Comparison of ENCODE assay signal across 8 cellular contexts in genomic region chr12:12839439-12839838, GRCh38. TPM values are rescaled to one million over a fixed set of nuclear protein-coding genes. Genes with fewer than 3 reads are reported as not detected.
A peak's percentile ranks its signal among the peaks of the same experiment; 100 is the strongest.
DNase-seq lines count a peak whose midpoint lies in the region; ATAC-seq, FAIRE-seq and TF ChIP-seq lines count a peak whose summit lies in the region.
"Not testable (repeated sequence)": the region's sequence is repeated elsewhere in the genome, so short reads cannot be mapped to it uniquely, and the experiment has no call there.

No MANE protein-coding gene starts in this region.

- peak overlapping the region in 3 of 4 donors; percentile 1 to 73 (median 65) for H3K4me3 Mint-ChIP-seq in CD4-positive, CD25-positive, alpha-beta regulatory T cell
- H3K4me3 Mint-ChIP-seq in HFFc6: 0 out of 2 replicates have a peak overlapping the region, but pooled peaks have one; percentile 4
- H3K4me3 Mint-ChIP-seq in activated T-cell treated with anti-CD3 and anti-CD28 coated beads, Interleukin-2, amount 50 U/mL, for 24 hours: not testable (repeated sequence)

- peaks cover 12 to 43% (median 26%) of the 10 kb centered on the region in 4 donors for H3K4me1 Mint-ChIP-seq in CD4-positive, CD25-positive, alpha-beta regulatory T cell
- peaks cover 79% of the 10 kb centered on the region for H3K4me1 Mint-ChIP-seq in HFFc6 (ENCODE audit: low read depth)
- peaks cover 33% of the 10 kb centered on the region for H3K4me1 Mint-ChIP-seq in activated T-cell treated with anti-CD3 and anti-CD28 coated beads, Interleukin-2, amount 50 U/mL, for 24 hours (ENCODE audit: low read depth)

- H3F3A ChIP-seq in SK-N-SH (replicated peaks; ENCODE audit: insufficient read depth): peaks cover 40% of the 10 kb centered on the region

- H3K4me1 ChIP-seq in CD4-positive, CD25-positive, alpha-beta regulatory T cell (ENCODE audit: control insufficient read depth, insufficient read depth, low read length, poor library complexity, severe bottlenecking): peaks cover 18% of the 10 kb centered on the region
- H3K4me1 ChIP-seq in SK-N-SH (ENCODE audit: control insufficient read depth in 1 of 2, insufficient read depth in 2 of 2, low read depth in 1 of 2, low read length in 1 of 2) (peaks cover 0 to 39% of the 10 kb centered on the region in 2 experiments; a peak in 3 of 4 replicates), adipocyte (ENCODE audit: control insufficient read depth, insufficient read depth, low read length) (peaks cover 39% of the 10 kb centered on the region), endothelial cell of umbilical vein (ENCODE audit: control insufficient read depth, extremely low read depth, insufficient read depth, low read length) (peaks cover 55% of the 10 kb centered on the region), mucosa of rectum (ENCODE audit: control insufficient read depth in 2 of 2, insufficient read depth in 2 of 2, low read length in 2 of 2) (peaks cover 20 to 41% of the 10 kb centered on the region in 2 donors)
- H3K4me1 ChIP-seq in small intestine (ENCODE audit: control insufficient read depth in 2 of 2, insufficient read depth in 1 of 2, low read depth in 1 of 2, low read length in 1 of 2): not testable (repeated sequence)

- dilution Hi-C loops in endothelial cell of umbilical vein (cut with MboI; ENCODE audit: extremely low pct_ligation_motif_present, low sequenced_read_pairs): loop anchor here (10.0 kb wide), 1 partner anchor 145 kb away; no protein-coding TSS in a partner anchor

- 84% methylated on average over 10 of the region's 10 CpGs for WGBS in SK-N-SH (ENCODE audit: low lambda C conversion rate)
- WGBS in small intestine, 3 donors: 76 to 88% (median 83%) methylated on average over 10 of the region's 10 CpGs

- not testable (repeated sequence) for ATAC-seq in CD4-positive, CD25-positive, alpha-beta regulatory T cell (ENCODE audit: low read depth in 2 of 2)

- not testable (repeated sequence) for H3K4me3 ChIP-seq in CD4-positive, CD25-positive, alpha-beta regulatory T cell (ENCODE audit: low read depth, low read length); SK-N-SH (ENCODE audit: low read depth in 2 of 2, low read length in 1 of 2); adipocyte (ENCODE audit: low read length); endothelial cell of umbilical vein (replicated peaks in 1 of 3; ENCODE audit: insufficient read depth in 1 of 3, low read depth in 1 of 3, low read length in 3 of 3); small intestine (ENCODE audit: low read depth in 1 of 2, low read length in 2 of 2)
- H3K4me3 ChIP-seq in mucosa of rectum (ENCODE audit: low read length in 2 of 2): peak overlapping the region in 1 of 2 donors; percentile 41

- intact Hi-C loops in endothelial cell of umbilical vein (cut with micrococcal nuclease): loop anchor here (5.0 kb wide), 1 partner anchor 393 kb away; no protein-coding TSS in a partner anchor

- not testable (repeated sequence) for H3K27me3 ChIP-seq in CD4-positive, CD25-positive, alpha-beta regulatory T cell (ENCODE audit: control insufficient read depth, insufficient read depth, low read length); SK-N-SH (ENCODE audit: insufficient read depth); adipocyte (replicated peaks; ENCODE audit: control insufficient read depth, insufficient read depth, low read length); endothelial cell of umbilical vein (ENCODE audit: control insufficient read depth in 2 of 2, insufficient read depth in 2 of 2, low read length in 2 of 2); mucosa of rectum (ENCODE audit: control insufficient read depth in 2 of 2, insufficient read depth in 2 of 2, low read length in 2 of 2); small intestine (ENCODE audit: control insufficient read depth in 2 of 2, insufficient read depth in 2 of 2, low read length in 2 of 2)

- not testable (repeated sequence) for H3K9me3 Mint-ChIP-seq in CD4-positive, CD25-positive, alpha-beta regulatory T cell; HFFc6; activated T-cell treated with anti-CD3 and anti-CD28 coated beads, Interleukin-2, amount 50 U/mL, for 24 hours

- TF ChIP-seq EP300 in SK-N-SH (IDR thresholded peaks at IDR 0.05; ENCODE audit: borderline replicate concordance in 1 of 2, low read depth in 1 of 2, low read length in 1 of 2): not testable (repeated sequence)

- not testable (repeated sequence) for H3K79me2 ChIP-seq in SK-N-SH (ENCODE audit: insufficient read depth); endothelial cell of umbilical vein (ENCODE audit: control insufficient read depth, insufficient read depth, low read length)

- H3K9ac ChIP-seq in SK-N-SH (0 out of 2 replicates have a peak overlapping the region, but pooled peaks have one; percentile 8), adipocyte (ENCODE audit: low read length) (peak overlapping the region; percentile 18), endothelial cell of umbilical vein (replicated peaks; ENCODE audit: extremely low read depth, insufficient read depth, low read length) (peak overlapping the region; percentile 38), mucosa of rectum (ENCODE audit: low read depth in 1 of 2, low read length in 2 of 2) (peak overlapping the region in 1 of 2 donors; percentile 60)

- peak overlapping the region; percentile 91 to 97 (median 92) for H3K27ac Mint-ChIP-seq in CD4-positive, CD25-positive, alpha-beta regulatory T cell
- H3K27ac Mint-ChIP-seq in HFFc6: peak overlapping the region; percentile 86
- H3K27ac Mint-ChIP-seq in activated T-cell treated with anti-CD3 and anti-CD28 coated beads, Interleukin-2, amount 50 U/mL, for 24 hours: peak overlapping the region; percentile 61

- TSS peak; percentile 80 for BruUV-seq in endothelial cell of umbilical vein (replicated peaks; lab: Mats Ljungman, UMichigan)

- not testable (repeated sequence) for H3K36me3 Mint-ChIP-seq in CD4-positive, CD25-positive, alpha-beta regulatory T cell
- H3K36me3 Mint-ChIP-seq in HFFc6 (ENCODE audit: low read depth): peaks cover 41% of the 10 kb centered on the region
- H3K36me3 Mint-ChIP-seq in activated T-cell treated with anti-CD3 and anti-CD28 coated beads, Interleukin-2, amount 50 U/mL, for 24 hours (ENCODE audit: low read depth): peaks cover 69% of the 10 kb centered on the region

- not testable (repeated sequence) for FAIRE-seq in endothelial cell of umbilical vein (lab: Jason Lieb, UNC); small intestine (lab: Jason Lieb, UNC)

- H4K20me1 ChIP-seq in SK-N-SH (ENCODE audit: insufficient read depth); endothelial cell of umbilical vein (replicated peaks; ENCODE audit: control insufficient read depth, extremely low read depth, insufficient read depth, low read length): not testable (repeated sequence)

- not testable (repeated sequence) for TF ChIP-seq POLR2A in endothelial cell of umbilical vein (IDR thresholded peaks at IDR 0.05; ENCODE audit: low read depth, low read length)

- not testable (repeated sequence) for TF ChIP-seq CTCF in HFFc6 (IDR thresholded peaks at IDR 0.05); SK-N-SH (IDR thresholded peaks at IDR 0.05); endothelial cell of umbilical vein (IDR thresholded peaks at IDR 0.05; ENCODE audit: extremely low read depth in 1 of 2, insufficient read depth in 1 of 2, low read depth in 1 of 2, low read length in 2 of 2)

- H3K9me2 ChIP-seq in SK-N-SH: not testable (repeated sequence)

- not testable (repeated sequence) for H3K36me3 ChIP-seq in CD4-positive, CD25-positive, alpha-beta regulatory T cell (ENCODE audit: control insufficient read depth, insufficient read depth, low read length); SK-N-SH (replicated peaks in 1 of 2; ENCODE audit: control insufficient read depth in 1 of 2, insufficient read depth in 2 of 2, low read length in 1 of 2); adipocyte (ENCODE audit: control insufficient read depth, insufficient read depth, low read length, severe bottlenecking); endothelial cell of umbilical vein (ENCODE audit: control insufficient read depth in 2 of 2, extremely low read depth in 1 of 2, insufficient read depth in 2 of 2, low read length in 2 of 2); mucosa of rectum (ENCODE audit: control insufficient read depth in 2 of 2, insufficient read depth in 2 of 2, low read length in 2 of 2); small intestine (ENCODE audit: control insufficient read depth in 2 of 2, insufficient read depth in 2 of 2, low read length in 2 of 2)

- POLR2A ChIA-PET in SK-N-SH (lab: Yijun Ruan, JAX); endothelial cell of umbilical vein (lab: Charles Lee): not testable (repeated sequence)

- not testable (repeated sequence) for H3K4me2 ChIP-seq in SK-N-SH
- H3K4me2 ChIP-seq in endothelial cell of umbilical vein (ENCODE audit: insufficient read depth, low read length): peak overlapping the region; percentile 45

- not testable (repeated sequence) for H3K27me3 Mint-ChIP-seq in CD4-positive, CD25-positive, alpha-beta regulatory T cell; HFFc6 (ENCODE audit: insufficient read depth); activated T-cell treated with anti-CD3 and anti-CD28 coated beads, Interleukin-2, amount 50 U/mL, for 24 hours

- CTCF ChIA-PET in SK-N-SH (lab: Yijun Ruan, JAX): not testable (repeated sequence)
- CTCF ChIA-PET in endothelial cell of umbilical vein (lab: Charles Lee): interaction anchor here (0.6 to 4.0 kb wide), 3 partner anchors 21 to 52 kb away, joined by 3 to 106 read pairs (median 40); partner anchors contain the start of gene GPRC5A

- H3K27ac ChIP-seq in CD4-positive, CD25-positive, alpha-beta regulatory T cell (ENCODE audit: insufficient read depth, low read length, poor library complexity, severe bottlenecking): not testable (repeated sequence)
- peak overlapping the region; percentile 4 to 76; a peak in 3 of 4 replicates for H3K27ac ChIP-seq in SK-N-SH (ENCODE audit: low read depth in 2 of 2, low read length in 1 of 2)
- H3K27ac ChIP-seq in endothelial cell of umbilical vein (ENCODE audit: insufficient read depth, low read depth, low read length): peak overlapping the region; percentile 91
- peak overlapping the region; percentile 36 to 56 for H3K27ac ChIP-seq in mucosa of rectum (ENCODE audit: low read depth in 2 of 2, low read length in 2 of 2)
- H3K27ac ChIP-seq in small intestine (ENCODE audit: low read depth in 1 of 2, low read length in 1 of 2): peak overlapping the region; percentile 41 to 62

- not testable (repeated sequence) for H2AFZ ChIP-seq in SK-N-SH (ENCODE audit: low read depth); endothelial cell of umbilical vein (ENCODE audit: low read depth, low read length)

- not testable (repeated sequence) for DNase-seq in CD4-positive, CD25-positive, alpha-beta regulatory T cell; HFFc6; SK-N-SH; activated T-cell treated with anti-CD3 and anti-CD28 coated beads, Interleukin-2, amount 50 U/mL, for 24 hours; adipocyte (ENCODE audit: low read depth); endothelial cell of umbilical vein (ENCODE audit: low read depth, low spot score); small intestine

- not testable (repeated sequence) for TF ChIP-seq RAD21 in SK-N-SH (IDR thresholded peaks at IDR 0.05; ENCODE audit: low read length)

- not testable (repeated sequence) for H3K9me1 ChIP-seq in endothelial cell of umbilical vein (replicated peaks; ENCODE audit: control insufficient read depth, extremely low read depth, insufficient read depth, low read length)

- H3K9me3 ChIP-seq in CD4-positive, CD25-positive, alpha-beta regulatory T cell (ENCODE audit: control insufficient read depth in 2 of 2, low read length in 2 of 2); SK-N-SH; adipocyte (ENCODE audit: control insufficient read depth, low read length); endothelial cell of umbilical vein (replicated peaks; ENCODE audit: control insufficient read depth, insufficient read depth, low read length); mucosa of rectum (ENCODE audit: control insufficient read depth in 2 of 2, low read length in 2 of 2); small intestine (ENCODE audit: control insufficient read depth, low read depth): not testable (repeated sequence)

RNA-seq across cellular contexts. Expression of gene DDX47, which starts 26.3 kb away (rescaled TPM):
- total RNA-seq in CD4-positive, CD25-positive, alpha-beta regulatory T cell: 117 TPM
- polyA plus RNA-seq in CD4-positive, CD25-positive, alpha-beta regulatory T cell: 10 to 100 TPM; 63.2 to 83.9 (median 72.0) TPM
- 10 to 100 TPM; 87.6 to 97.3 (median 94.2) TPM for total RNA-seq in HFFc6 (2021; fragmentation: NEBNext Ultra II Directional; extraction: Animal tissue kit (Norgen Biotek cat#: 25700))
- 68.4 and 90.9 TPM in 2 replicates for polyA plus RNA-seq in SK-N-SH (2012; rRNA removed)
- 85.1 and 94.5 TPM in 2 replicates for polyA plus RNA-seq in SK-N-SH (2012; cell fraction: cytosol; rRNA removed)
- 82.2 and 158 TPM in 2 replicates for polyA plus RNA-seq in SK-N-SH (2012; cell fraction: nucleus; rRNA removed)
- total RNA-seq in endothelial cell of umbilical vein: 74.6 and 75.2 TPM in 2 replicates
- polyA plus RNA-seq in endothelial cell of umbilical vein: 52.5 and 73.4 TPM in 2 replicates
- 71.1 and 74.7 TPM in 2 replicates for polyA plus RNA-seq in endothelial cell of umbilical vein (2011; cell fraction: cytosol; rRNA removed)
- polyA plus RNA-seq in endothelial cell of umbilical vein (2011; cell fraction: nucleus; rRNA removed): 190 and 261 TPM in 2 replicates
- 71.0 and 96.4 TPM in 2 replicates for polyA plus RNA-seq in endothelial cell of umbilical vein (2012)
- 51.8 and 75.8 TPM in 2 replicates for polyA minus RNA-seq in endothelial cell of umbilical vein
- polyA minus RNA-seq in endothelial cell of umbilical vein (2011; cell fraction: cytosol; rRNA and poly(A)+ RNA removed): 33.4 TPM
- polyA minus RNA-seq in endothelial cell of umbilical vein (2011; cell fraction: nucleus; rRNA and poly(A)+ RNA removed): 80.8 and 105 TPM in 2 replicates
- polyA plus RNA-seq in small intestine: 10 to 100 TPM; 25.5 to 33.6 (median 33.5) TPM

RNA-seq across cellular contexts. Expression of gene GPRC5A, which starts 51.9 kb away (rescaled TPM):
- total RNA-seq in CD4-positive, CD25-positive, alpha-beta regulatory T cell: 0.20 TPM
- polyA plus RNA-seq in CD4-positive, CD25-positive, alpha-beta regulatory T cell: not detected
- 100 to 1,000 TPM; 206 to 371 (median 280) TPM for total RNA-seq in HFFc6 (2021; fragmentation: NEBNext Ultra II Directional; extraction: Animal tissue kit (Norgen Biotek cat#: 25700))
- polyA plus RNA-seq in SK-N-SH (2012; rRNA removed) (12.7 and 16.1 TPM in 2 replicates), endothelial cell of umbilical vein (82.9 and 86.4 TPM in 2 replicates), small intestine (10 to 100 TPM; 13.2 to 28.6 (median 15.8) TPM)
- 8.0 and 9.6 TPM in 2 replicates for polyA plus RNA-seq in SK-N-SH (2012; cell fraction: cytosol; rRNA removed)
- polyA plus RNA-seq in SK-N-SH (2012; cell fraction: nucleus; rRNA removed): 8.2 and 12.0 TPM in 2 replicates
- 17.6 and 22.7 TPM in 2 replicates for total RNA-seq in endothelial cell of umbilical vein
- 51.2 and 52.4 TPM in 2 replicates for polyA plus RNA-seq in endothelial cell of umbilical vein (2011; cell fraction: cytosol; rRNA removed)
- polyA plus RNA-seq in endothelial cell of umbilical vein (2011; cell fraction: nucleus; rRNA removed): 49.8 and 59.1 TPM in 2 replicates
- 59.9 and 61.4 TPM in 2 replicates for polyA plus RNA-seq in endothelial cell of umbilical vein (2012)
- 231 and 240 TPM in 2 replicates for polyA minus RNA-seq in endothelial cell of umbilical vein
- polyA minus RNA-seq in endothelial cell of umbilical vein (2011; cell fraction: cytosol; rRNA and poly(A)+ RNA removed): 189 TPM
- 53.6 and 78.0 TPM in 2 replicates for polyA minus RNA-seq in endothelial cell of umbilical vein (2011; cell fraction: nucleus; rRNA and poly(A)+ RNA removed)

RNA-seq across cellular contexts. Expression of gene APOLD1, which starts 54.0 kb away (rescaled TPM):
- 3.9 TPM for total RNA-seq in CD4-positive, CD25-positive, alpha-beta regulatory T cell
- 1 to 10 TPM; 1.9 to 3.1 (median 2.7) TPM for polyA plus RNA-seq in CD4-positive, CD25-positive, alpha-beta regulatory T cell
- 1 to 10 TPM; 5.0 to 8.6 (median 6.6) TPM for total RNA-seq in HFFc6 (2021; fragmentation: NEBNext Ultra II Directional; extraction: Animal tissue kit (Norgen Biotek cat#: 25700))
- polyA plus RNA-seq in SK-N-SH (2012; rRNA removed) (1.6 and 1.7 TPM in 2 replicates), endothelial cell of umbilical vein (3.3 and 3.7 TPM in 2 replicates), small intestine (10 to 100 TPM in 1 of 3 donors, 1 to 10 TPM in 1, under 1 TPM in 1; 0.22 to 29.9 (median 1.9) TPM)
- 1.4 TPM in 2 replicates for polyA plus RNA-seq in SK-N-SH (2012; cell fraction: cytosol; rRNA removed)
- polyA plus RNA-seq in SK-N-SH (2012; cell fraction: nucleus; rRNA removed): 3.5 and 4.8 TPM in 2 replicates
- total RNA-seq in endothelial cell of umbilical vein: 5.3 and 6.0 TPM in 2 replicates
- polyA plus RNA-seq in endothelial cell of umbilical vein (2011; cell fraction: cytosol; rRNA removed): 3.6 and 4.2 TPM in 2 replicates
- 8.6 and 9.6 TPM in 2 replicates for polyA plus RNA-seq in endothelial cell of umbilical vein (2011; cell fraction: nucleus; rRNA removed)
- 4.7 and 6.3 TPM in 2 replicates for polyA plus RNA-seq in endothelial cell of umbilical vein (2012)
- polyA minus RNA-seq in endothelial cell of umbilical vein: 5.0 and 5.7 TPM in 2 replicates
- polyA minus RNA-seq in endothelial cell of umbilical vein (2011; cell fraction: cytosol; rRNA and poly(A)+ RNA removed): 0.72 TPM
- polyA minus RNA-seq in endothelial cell of umbilical vein (2011; cell fraction: nucleus; rRNA and poly(A)+ RNA removed): 14.3 and 15.0 TPM in 2 replicates

Comparison
In these comparisons a context has a peak if more than half of its experiments do, and no peak if none do; other contexts are left out.
1. RNA of gene GPRC5A, which starts 51.9 kb away (polyA plus RNA-seq): 49.8 to 86.4 TPM in endothelial cell of umbilical vein, 13.2 to 28.6 TPM in small intestine and 8.0 to 16.1 TPM in SK-N-SH; not detected in CD4-positive, CD25-positive, alpha-beta regulatory T cell; every median in the first group is over 4 times any median in the second.
2. Peak in every context shown above with its lines, with median percentiles within 50 percentile points of each other: H3K27ac Mint-ChIP-seq.